21 cellular contexts compared by ENCODE assay signal in the genomic region with DNA sequence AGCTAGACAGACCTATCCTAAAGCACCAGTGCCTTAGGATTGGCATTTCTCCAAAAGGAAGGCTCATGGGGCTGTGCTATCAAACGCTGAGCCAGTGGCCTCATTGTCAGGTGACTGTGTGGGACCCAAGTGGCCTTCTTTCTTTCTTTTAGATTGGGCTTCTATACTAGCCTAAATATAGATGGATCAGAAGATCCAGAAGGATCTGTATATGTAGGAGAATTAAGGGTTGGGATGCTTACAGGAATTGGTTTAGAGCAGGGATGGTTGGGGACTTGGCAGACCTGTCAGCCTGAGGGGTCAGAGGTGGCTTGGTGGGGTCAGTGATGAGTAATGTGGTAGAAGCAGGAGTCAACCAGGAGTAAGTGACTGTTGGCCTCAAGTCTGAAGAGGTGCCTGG.
"Had no signal": no experiment of that assay in that cellular context is flagged by ENCODE, and none has a peak within 500 bp of the region (broad histone marks: within the 10 kb centered on the region; RNA-seq: fewer than 3 reads in every experiment).

No MANE protein-coding gene starts in this region.

- H3K36me3 Mint-ChIP-seq: T-cell had no signal

- H3K27ac Mint-ChIP-seq: IgD-negative memory B cell, T-cell had no signal

- DNase-seq: KBM-7, MV-4-11, NCI-H1048, NCI-H1105, NCI-H1417, NCI-H1436 treated with DMSO at 0.1 percent for 48 hours, NCI-H1694, NCI-H187 treated with DMSO at 0.1 percent for 48 hours, NCI-H2029 treated with DMSO at 0.1 percent for 48 hours, NCI-H2107, NCI-H2227 treated with DMSO at 0.1 percent for 48 hours, NCI-H446, NCI-H510A, NCI-H524 treated with DMSO at 0.1 percent for 48 hours, NCI-H82, PC-3, SHP77, SK-N-SH, SW 1271, T-cell had no signal

- H3K9me3 Mint-ChIP-seq: T-cell had no signal

- H3K4me3 Mint-ChIP-seq: IgD-negative memory B cell had no signal
